Comparison of ENCODE assay signal across 22 cellular contexts in genomic region chr11:86948733-86949132, GRCh38. TPM values are rescaled to one million over a fixed set of nuclear protein-coding genes. Genes with fewer than 3 reads are reported as not detected.
DNase-seq lines count a peak whose midpoint lies in the region; ATAC-seq and TF ChIP-seq lines count a peak whose summit lies in the region.
"Had no signal": no experiment of that assay in that cellular context is flagged by ENCODE, and none has a peak within 500 bp of the region (broad histone marks: within the 10 kb centered on the region; RNA-seq: fewer than 3 reads in every experiment).

No MANE protein-coding gene starts in this region.

- H3K4me1 ChIP-seq in adipocyte (ENCODE audit: control insufficient read depth, insufficient read depth, low read length), result peaks cover 72% of the 10 kb centered on the region
- H3K4me1 ChIP-seq in cardiac muscle cell (ENCODE audit: low read depth), result peaks cover 50% of the 10 kb centered on the region
- peaks cover 52 to 87% of the 10 kb centered on the region in 2 donors for H3K4me1 ChIP-seq in thoracic aorta (ENCODE audit: control insufficient read depth in 1 of 2, low read depth in 2 of 2)
- H3K4me1 ChIP-seq in GM23338 (ENCODE audit: insufficient read depth), result peaks cover 9% of the 10 kb centered on the region; the same call in 1 of the 2 replicates

- H3K36me3 ChIP-seq in adipocyte (ENCODE audit: control insufficient read depth, insufficient read depth, low read length, severe bottlenecking) (peaks cover 87% of the 10 kb centered on the region), cardiac muscle cell (peaks cover 24% of the 10 kb centered on the region), thoracic aorta (peaks cover 17% of the 10 kb centered on the region), GM23338 (ENCODE audit: insufficient read depth) (no peaks in the 10 kb centered on the region; the same call in 1 of the 2 replicates)

- H3K9me3 Mint-ChIP-seq in nephron (no peaks in the 10 kb centered on the region), GM23338 (peaks cover 3% of the 10 kb centered on the region; the same call in 1 of the 3 replicates)
- H3K9me3 Mint-ChIP-seq in activated T-helper 17 cell treated with anti-CD3 and anti-CD28 coated beads, Interleukin-2, amount 50 U/mL, for 72 hours, result no peaks in the 10 kb centered on the region
- H3K9me3 Mint-ChIP-seq: activated T-cell treated with anti-CD3 and anti-CD28 coated beads, Interleukin-2, amount 50 U/mL, for 4 hours; stimulated activated memory B cell treated with anti-CD40 and anti-IgM and Interleukin-4, amounts not matched to agents 10 μg/mL and 1 μg/mL and 100 μg/mL, for 72 hours had no signal

- DNase-seq in adipocyte (ENCODE audit: low read depth) (no peak), cardiac muscle cell (ENCODE audit: low read depth in 1 of 2, low spot score in 1 of 2) (no peak), thoracic aorta (ENCODE audit: low spot score) (no peak), GM23338 (ENCODE audit: low spot score) (no peak), HK-2 (ENCODE audit: unreplicated experiment) (no peak)
- DNase-seq: activated CD4-positive, CD25-positive, alpha-beta regulatory T cell treated with anti-CD3 and anti-CD28 coated beads, Interleukin-2, amount 50 U/mL, for 72 hours; activated naive CD4-positive, alpha-beta T cell treated with anti-CD3 and anti-CD28 coated beads, Interleukin-2, amount 50 U/mL, for 16 hours; activated T-cell treated with anti-CD3 and anti-CD28 coated beads, Interleukin-2, amount 50 U/mL, for 4 hours; effector memory CD4-positive, alpha-beta T cell; head of caudate nucleus; NCI-H1417; NCI-H510A treated with DMSO at 0.1 percent for 48 hours; occipital lobe; RPMI8226; T1000 had no signal

- peak overlapping the region; percentile 41 for H3K27ac ChIP-seq in cardiac muscle cell
- H3K27ac ChIP-seq in thoracic aorta, result peak overlapping the region; percentile 58 to 94
- no peak overlapping the region for H3K27ac ChIP-seq in GM23338 (ENCODE audit: low read depth)
- H3K27ac ChIP-seq: HL-60 had no signal

- H3K9ac ChIP-seq in adipocyte (ENCODE audit: low read length), result peak overlapping the region; percentile 99

- H3K36me3 Mint-ChIP-seq in nephron (ENCODE audit: low read depth) (peaks cover 89% of the 10 kb centered on the region), GM23338 (ENCODE audit: low read depth) (peaks cover 19% of the 10 kb centered on the region)
- H3K36me3 Mint-ChIP-seq in activated T-helper 17 cell treated with anti-CD3 and anti-CD28 coated beads, Interleukin-2, amount 50 U/mL, for 72 hours (ENCODE audit: low read depth), result no peaks in the 10 kb centered on the region
- H3K36me3 Mint-ChIP-seq: CD14-positive monocyte; stimulated activated memory B cell treated with anti-CD40 and anti-IgM and Interleukin-4, amounts not matched to agents 10 μg/mL and 1 μg/mL and 100 μg/mL, for 72 hours had no signal

- H2AFZ ChIP-seq in GM23338, result no peak overlapping the region

- no peak overlapping the region for H3K4me2 ChIP-seq in GM23338

- H3K4me3 Mint-ChIP-seq in nephron, result peak overlapping the region; percentile 69 to 97 (median 95)
- no peak overlapping the region for H3K4me3 Mint-ChIP-seq in GM23338
- no peak overlapping the region for H3K4me3 Mint-ChIP-seq in activated T-helper 17 cell treated with anti-CD3 and anti-CD28 coated beads, Interleukin-2, amount 50 U/mL, for 72 hours
- H3K4me3 Mint-ChIP-seq: activated T-cell treated with anti-CD3 and anti-CD28 coated beads, Interleukin-2, amount 50 U/mL, for 4 hours; CD14-positive monocyte; stimulated activated memory B cell treated with anti-CD40 and anti-IgM and Interleukin-4, amounts not matched to agents 10 μg/mL and 1 μg/mL and 100 μg/mL, for 72 hours had no signal

- 0 out of 2 replicates have a peak, but pooled peaks cover 3% of the 10 kb centered on the region for H3K9me2 ChIP-seq in GM23338 (ENCODE audit: insufficient read depth)

- H3K27me3 Mint-ChIP-seq in nephron (ENCODE audit: low read depth) (no peaks in the 10 kb centered on the region), GM23338 (ENCODE audit: insufficient read depth, low read depth, poor library complexity) (peaks cover 7% of the 10 kb centered on the region)
- H3K27me3 Mint-ChIP-seq in activated T-helper 17 cell treated with anti-CD3 and anti-CD28 coated beads, Interleukin-2, amount 50 U/mL, for 72 hours, result peaks cover 6% of the 10 kb centered on the region

- H4K20me1 ChIP-seq in GM23338 (replicated peaks; ENCODE audit: insufficient read depth), result no peaks in the 10 kb centered on the region

- H3F3A ChIP-seq in GM23338 (replicated peaks; ENCODE audit: low read depth), result no peaks in the 10 kb centered on the region

- H3K9me3 ChIP-seq in adipocyte (ENCODE audit: control insufficient read depth, low read length), result no peaks in the 10 kb centered on the region
- H3K9me3 ChIP-seq in cardiac muscle cell (ENCODE audit: low read depth), result no peaks in the 10 kb centered on the region
- no peaks in the 10 kb centered on the region for H3K9me3 ChIP-seq in thoracic aorta
- H3K9me3 ChIP-seq: left lung had no signal

- TF ChIP-seq CTCF in cardiac muscle cell (IDR thresholded peaks at IDR 0.05; ENCODE audit: low read depth, low read length), result no peak
- no peak for TF ChIP-seq CTCF in nephron (IDR thresholded peaks at IDR 0.05; ENCODE audit: unreplicated experiment in 3 of 3)
- TF ChIP-seq CTCF in thoracic aorta (IDR thresholded peaks at IDR 0.05), result no peak
- TF ChIP-seq CTCF in GM23338 (conservative IDR thresholded peaks at IDR 0.05; ENCODE audit: low read depth in 2 of 2), result no peak

- H3K27ac Mint-ChIP-seq in nephron (peak overlapping the region; percentile 88 to 92 (median 92)), GM23338 (no peak overlapping the region)
- no peak overlapping the region for H3K27ac Mint-ChIP-seq in activated T-helper 17 cell treated with anti-CD3 and anti-CD28 coated beads, Interleukin-2, amount 50 U/mL, for 72 hours
- H3K27ac Mint-ChIP-seq: stimulated activated memory B cell treated with anti-CD40 and anti-IgM and Interleukin-4, amounts not matched to agents 10 μg/mL and 1 μg/mL and 100 μg/mL, for 72 hours had no signal

- no peaks in the 10 kb centered on the region for H3K27me3 ChIP-seq in adipocyte (replicated peaks; ENCODE audit: control insufficient read depth, insufficient read depth, low read length)
- no peaks in the 10 kb centered on the region for H3K27me3 ChIP-seq in cardiac muscle cell
- no peaks in the 10 kb centered on the region for H3K27me3 ChIP-seq in thoracic aorta (replicated peaks; ENCODE audit: insufficient read depth)
- H3K27me3 ChIP-seq in GM23338 (ENCODE audit: insufficient read depth), result peaks cover 3% of the 10 kb centered on the region

- peaks cover 6% of the 10 kb centered on the region for H3K79me2 ChIP-seq in GM23338 (replicated peaks; ENCODE audit: insufficient read depth)

- no peak for ATAC-seq in thoracic aorta (ENCODE audit: insufficient number of reproducible peaks, low FRiP score, low read depth)
- ATAC-seq in GM23338, result no peak
- no peak for ATAC-seq in GM21737 (IDR thresholded peaks at IDR 0.05; ENCODE audit: unreplicated experiment)
- ATAC-seq in activated T-helper 17 cell treated with anti-CD3 and anti-CD28 coated beads, Interleukin-2, amount 50 U/mL, for 72 hours (replicated peaks), result no peak
- ATAC-seq: activated T-cell treated with anti-CD3 and anti-CD28 coated beads, Interleukin-2, amount 50 U/mL, for 4 hours; left lung; stimulated activated memory B cell treated with anti-CD40 and anti-IgM and Interleukin-4, amounts not matched to agents 10 μg/mL and 1 μg/mL and 100 μg/mL, for 72 hours had no signal

- H3K4me1 Mint-ChIP-seq in nephron (peaks cover 77% of the 10 kb centered on the region), GM23338 (peaks cover 25% of the 10 kb centered on the region)
- H3K4me1 Mint-ChIP-seq in activated T-helper 17 cell treated with anti-CD3 and anti-CD28 coated beads, Interleukin-2, amount 50 U/mL, for 72 hours, result no peaks in the 10 kb centered on the region
- H3K4me1 Mint-ChIP-seq: CD14-positive monocyte; stimulated activated memory B cell treated with anti-CD40 and anti-IgM and Interleukin-4, amounts not matched to agents 10 μg/mL and 1 μg/mL and 100 μg/mL, for 72 hours had no signal

- peak overlapping the region; percentile 99 for H3K4me3 ChIP-seq in adipocyte (ENCODE audit: low read length)
- H3K4me3 ChIP-seq in cardiac muscle cell, result no peak overlapping the region
- H3K4me3 ChIP-seq in thoracic aorta, result peak overlapping the region; percentile 94
- no peak overlapping the region for H3K4me3 ChIP-seq in GM23338
- H3K4me3 ChIP-seq: left lung had no signal

TF ChIP-seq in GM23338, 12 proteins besides CTCF, POLR2A, EP300 and RAD21 (continues in another document):
- TF ChIP-seq STAT1 (IDR thresholded peaks at IDR 0.05; ENCODE audit: unreplicated experiment), result no peak
- no peak for TF ChIP-seq EZH2 (IDR thresholded peaks at IDR 0.05; ENCODE audit: low read depth, unreplicated experiment)
- TF ChIP-seq JUNB (IDR thresholded peaks at IDR 0.05; ENCODE audit: unreplicated experiment), result no peak
- no peak for TF ChIP-seq CREB1 (CRISPR knock-in tag; IDR thresholded peaks at IDR 0.05; ENCODE audit: low read depth)
- no peak for TF ChIP-seq ZNF331 (CRISPR knock-in tag; IDR thresholded peaks at IDR 0.05; ENCODE audit: low read depth)
- TF ChIP-seq, protein P1, sequence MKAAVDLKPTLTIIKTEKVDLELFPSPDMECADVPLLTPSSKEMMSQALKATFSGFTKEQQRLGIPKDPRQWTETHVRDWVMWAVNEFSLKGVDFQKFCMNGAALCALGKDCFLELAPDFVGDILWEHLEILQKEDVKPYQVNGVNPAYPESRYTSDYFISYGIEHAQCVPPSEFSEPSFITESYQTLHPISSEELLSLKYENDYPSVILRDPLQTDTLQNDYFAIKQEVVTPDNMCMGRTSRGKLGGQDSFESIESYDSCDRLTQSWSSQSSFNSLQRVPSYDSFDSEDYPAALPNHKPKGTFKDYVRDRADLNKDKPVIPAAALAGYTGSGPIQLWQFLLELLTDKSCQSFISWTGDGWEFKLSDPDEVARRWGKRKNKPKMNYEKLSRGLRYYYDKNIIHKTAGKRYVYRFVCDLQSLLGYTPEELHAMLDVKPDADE (IDR thresholded peaks at IDR 0.05), result no peak
- no peak for TF ChIP-seq ZNF114 (CRISPR knock-in tag; IDR thresholded peaks at IDR 0.05)

RNA-seq across cellular contexts. Expression of gene FZD4, which starts 6.5 kb away (rescaled TPM):
- total RNA-seq in cardiac muscle cell (37.2 and 46.4 TPM in 2 replicates), thoracic aorta (100 to 1,000 TPM in 1 of 2 donors, 10 to 100 TPM in 1; 75.2 to 104 TPM)
- polyA plus RNA-seq in cardiac muscle cell (18.8 and 19.3 TPM in 2 replicates), GM23338 (2016; fragmentation: Nextera tagmentation; extraction: Ambion mirVana) (1.4 and 1.5 TPM in 2 replicates)
- total RNA-seq in GM23338 (2014; rRNA removed; shearing (Covaris generic)), result 7.7 and 8.9 TPM in 2 replicates
- under 1 TPM in 1 of 2 donors, not detected in 1; 0.09 TPM for total RNA-seq in activated T-helper 17 cell treated with anti-CD3 and anti-CD28 coated beads, Interleukin-2, amount 50 U/mL, for 72 hours
- polyA plus RNA-seq: CD14-positive monocyte had no signal

Comparison
In these comparisons a context has a peak if more than half of its experiments do, and no peak if none do; other contexts are left out.
1. H3K4me3 ChIP-seq: peak in adipocyte (single experiment) and thoracic aorta (single experiment); none in cardiac muscle cell (single experiment) and GM23338 (single experiment).
2. H3K27ac Mint-ChIP-seq: peak in nephron (3 of 3); none in GM23338 (single experiment) and activated T-helper 17 cell treated with anti-CD3 and anti-CD28 coated beads, Interleukin-2, amount 50 U/mL, for 72 hours (single experiment).
3. H3K4me3 Mint-ChIP-seq: peak in nephron (3 of 3); none in GM23338 (single experiment) and activated T-helper 17 cell treated with anti-CD3 and anti-CD28 coated beads, Interleukin-2, amount 50 U/mL, for 72 hours (single experiment).